Comparison of ENCODE assay signal across 1 cellular context in the genomic region with DNA sequence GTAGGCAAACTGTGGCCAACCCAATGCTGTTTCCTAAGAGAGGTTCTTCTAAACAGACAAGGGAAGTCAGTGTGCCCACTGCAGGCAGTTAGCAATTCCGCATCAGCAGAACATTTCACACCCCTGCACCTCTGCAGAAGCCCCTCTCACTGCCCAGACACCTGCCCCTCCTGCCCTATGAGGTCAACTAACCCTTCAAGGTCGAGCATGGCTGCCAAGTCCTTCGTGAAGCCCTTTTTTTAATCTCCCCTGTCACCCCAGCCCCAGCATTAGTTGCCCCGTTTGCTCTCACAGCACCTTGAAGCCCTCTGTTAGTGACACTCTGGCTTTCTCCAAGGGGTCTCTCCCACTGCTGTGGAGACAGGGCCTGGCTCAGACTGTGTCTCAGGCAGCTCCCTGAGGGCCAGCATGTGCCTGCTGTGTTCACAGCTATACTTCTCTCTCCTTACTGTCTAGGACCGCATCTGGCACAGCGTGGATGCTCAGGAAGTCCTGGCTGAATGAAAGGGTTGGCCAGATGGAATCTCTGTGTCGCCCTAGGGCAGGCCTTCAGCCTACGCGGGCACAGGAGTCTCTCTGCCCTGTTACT.
TF ChIP-seq lines count a peak whose summit lies in the region.

No MANE protein-coding gene starts in this region.

TF ChIP-seq in SK-N-SH treated with all-trans-retinoic acid at 6 μM for 48 hours, 23 proteins besides CTCF, POLR2A, EP300 and RAD21:
- TF ChIP-seq, protein P1, sequence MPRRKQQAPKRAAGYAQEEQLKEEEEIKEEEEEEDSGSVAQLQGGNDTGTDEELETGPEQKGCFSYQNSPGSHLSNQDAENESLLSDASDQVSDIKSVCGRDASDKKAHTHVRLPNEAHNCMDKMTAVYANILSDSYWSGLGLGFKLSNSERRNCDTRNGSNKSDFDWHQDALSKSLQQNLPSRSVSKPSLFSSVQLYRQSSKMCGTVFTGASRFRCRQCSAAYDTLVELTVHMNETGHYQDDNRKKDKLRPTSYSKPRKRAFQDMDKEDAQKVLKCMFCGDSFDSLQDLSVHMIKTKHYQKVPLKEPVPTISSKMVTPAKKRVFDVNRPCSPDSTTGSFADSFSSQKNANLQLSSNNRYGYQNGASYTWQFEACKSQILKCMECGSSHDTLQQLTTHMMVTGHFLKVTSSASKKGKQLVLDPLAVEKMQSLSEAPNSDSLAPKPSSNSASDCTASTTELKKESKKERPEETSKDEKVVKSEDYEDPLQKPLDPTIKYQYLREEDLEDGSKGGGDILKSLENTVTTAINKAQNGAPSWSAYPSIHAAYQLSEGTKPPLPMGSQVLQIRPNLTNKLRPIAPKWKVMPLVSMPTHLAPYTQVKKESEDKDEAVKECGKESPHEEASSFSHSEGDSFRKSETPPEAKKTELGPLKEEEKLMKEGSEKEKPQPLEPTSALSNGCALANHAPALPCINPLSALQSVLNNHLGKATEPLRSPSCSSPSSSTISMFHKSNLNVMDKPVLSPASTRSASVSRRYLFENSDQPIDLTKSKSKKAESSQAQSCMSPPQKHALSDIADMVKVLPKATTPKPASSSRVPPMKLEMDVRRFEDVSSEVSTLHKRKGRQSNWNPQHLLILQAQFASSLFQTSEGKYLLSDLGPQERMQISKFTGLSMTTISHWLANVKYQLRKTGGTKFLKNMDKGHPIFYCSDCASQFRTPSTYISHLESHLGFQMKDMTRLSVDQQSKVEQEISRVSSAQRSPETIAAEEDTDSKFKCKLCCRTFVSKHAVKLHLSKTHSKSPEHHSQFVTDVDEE (CRISPR knock-in tag; IDR thresholded peaks at IDR 0.05): no peak
- no peak for TF ChIP-seq ISL1 (CRISPR knock-in tag; IDR thresholded peaks at IDR 0.05)
- no peak for TF ChIP-seq ARNTL (CRISPR knock-in tag; IDR thresholded peaks at IDR 0.05; ENCODE audit: borderline replicate concordance, low read depth)
- TF ChIP-seq ZC3H10 (CRISPR knock-in tag; IDR thresholded peaks at IDR 0.05): no peak
- no peak for TF ChIP-seq ESRRG (CRISPR knock-in tag; IDR thresholded peaks at IDR 0.05)
- TF ChIP-seq TOX (CRISPR knock-in tag; IDR thresholded peaks at IDR 0.05; ENCODE audit: borderline replicate concordance): no peak
- TF ChIP-seq, protein P2, sequence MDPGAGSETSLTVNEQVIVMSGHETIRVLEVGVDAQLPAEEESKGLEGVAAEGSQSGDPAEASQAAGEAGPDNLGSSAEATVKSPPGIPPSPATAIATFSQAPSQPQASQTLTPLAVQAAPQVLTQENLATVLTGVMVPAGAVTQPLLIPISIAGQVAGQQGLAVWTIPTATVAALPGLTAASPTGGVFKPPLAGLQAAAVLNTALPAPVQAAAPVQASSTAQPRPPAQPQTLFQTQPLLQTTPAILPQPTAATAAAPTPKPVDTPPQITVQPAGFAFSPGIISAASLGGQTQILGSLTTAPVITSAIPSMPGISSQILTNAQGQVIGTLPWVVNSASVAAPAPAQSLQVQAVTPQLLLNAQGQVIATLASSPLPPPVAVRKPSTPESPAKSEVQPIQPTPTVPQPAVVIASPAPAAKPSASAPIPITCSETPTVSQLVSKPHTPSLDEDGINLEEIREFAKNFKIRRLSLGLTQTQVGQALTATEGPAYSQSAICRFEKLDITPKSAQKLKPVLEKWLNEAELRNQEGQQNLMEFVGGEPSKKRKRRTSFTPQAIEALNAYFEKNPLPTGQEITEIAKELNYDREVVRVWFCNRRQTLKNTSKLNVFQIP (CRISPR knock-in tag; IDR thresholded peaks at IDR 0.05; ENCODE audit: borderline replicate concordance, low read depth): no peak
- TF ChIP-seq, protein P3, sequence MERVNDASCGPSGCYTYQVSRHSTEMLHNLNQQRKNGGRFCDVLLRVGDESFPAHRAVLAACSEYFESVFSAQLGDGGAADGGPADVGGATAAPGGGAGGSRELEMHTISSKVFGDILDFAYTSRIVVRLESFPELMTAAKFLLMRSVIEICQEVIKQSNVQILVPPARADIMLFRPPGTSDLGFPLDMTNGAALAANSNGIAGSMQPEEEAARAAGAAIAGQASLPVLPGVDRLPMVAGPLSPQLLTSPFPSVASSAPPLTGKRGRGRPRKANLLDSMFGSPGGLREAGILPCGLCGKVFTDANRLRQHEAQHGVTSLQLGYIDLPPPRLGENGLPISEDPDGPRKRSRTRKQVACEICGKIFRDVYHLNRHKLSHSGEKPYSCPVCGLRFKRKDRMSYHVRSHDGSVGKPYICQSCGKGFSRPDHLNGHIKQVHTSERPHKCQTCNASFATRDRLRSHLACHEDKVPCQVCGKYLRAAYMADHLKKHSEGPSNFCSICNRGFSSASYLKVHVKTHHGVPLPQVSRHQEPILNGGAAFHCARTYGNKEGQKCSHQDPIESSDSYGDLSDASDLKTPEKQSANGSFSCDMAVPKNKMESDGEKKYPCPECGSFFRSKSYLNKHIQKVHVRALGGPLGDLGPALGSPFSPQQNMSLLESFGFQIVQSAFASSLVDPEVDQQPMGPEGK (CRISPR knock-in tag; IDR thresholded peaks at IDR 0.05; ENCODE audit: borderline replicate concordance): no peak
- TF ChIP-seq, protein P4, sequence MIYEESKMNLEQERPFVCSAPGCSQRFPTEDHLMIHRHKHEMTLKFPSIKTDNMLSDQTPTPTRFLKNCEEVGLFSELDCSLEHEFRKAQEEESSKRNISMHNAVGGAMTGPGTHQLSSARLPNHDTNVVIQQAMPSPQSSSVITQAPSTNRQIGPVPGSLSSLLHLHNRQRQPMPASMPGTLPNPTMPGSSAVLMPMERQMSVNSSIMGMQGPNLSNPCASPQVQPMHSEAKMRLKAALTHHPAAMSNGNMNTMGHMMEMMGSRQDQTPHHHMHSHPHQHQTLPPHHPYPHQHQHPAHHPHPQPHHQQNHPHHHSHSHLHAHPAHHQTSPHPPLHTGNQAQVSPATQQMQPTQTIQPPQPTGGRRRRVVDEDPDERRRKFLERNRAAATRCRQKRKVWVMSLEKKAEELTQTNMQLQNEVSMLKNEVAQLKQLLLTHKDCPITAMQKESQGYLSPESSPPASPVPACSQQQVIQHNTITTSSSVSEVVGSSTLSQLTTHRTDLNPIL (CRISPR knock-in tag; IDR thresholded peaks at IDR 0.05; ENCODE audit: low read depth): no peak
- TF ChIP-seq BACH2 (CRISPR knock-in tag; IDR thresholded peaks at IDR 0.05; ENCODE audit: borderline replicate concordance): no peak
- TF ChIP-seq SNAI2 (CRISPR knock-in tag; IDR thresholded peaks at IDR 0.05): no peak
- TF ChIP-seq TCF4 (CRISPR knock-in tag; IDR thresholded peaks at IDR 0.05; ENCODE audit: borderline replicate concordance): no peak
- TF ChIP-seq ZNF70 (CRISPR knock-in tag; IDR thresholded peaks at IDR 0.05): no peak
